ENCODE assay signal across 21 cellular contexts in genomic region chr14:64737391-64738305, GRCh38. TPM values are rescaled to one million over a fixed set of nuclear protein-coding genes. Genes with fewer than 3 reads are reported as not detected.
DNase-seq lines count a peak whose midpoint lies in the region; ATAC-seq, FAIRE-seq and TF ChIP-seq lines count a peak whose summit lies in the region.
"Had no signal": no experiment of that assay in that cellular context is flagged by ENCODE, and none has a peak within 500 bp of the region (broad histone marks: within the 10 kb centered on the region; RNA-seq: fewer than 3 reads in every experiment).

No MANE protein-coding gene starts in this region.

- H3K4me1 Mint-ChIP-seq in stimulated activated memory B cell treated with anti-CD40 and anti-IgM and Interleukin-4, amounts not matched to agents 10 μg/mL and 1 μg/mL and 100 μg/mL, for 72 hours = no peaks in the 10 kb centered on the region
- H3K4me1 Mint-ChIP-seq in type B pancreatic cell (ENCODE audit: unreplicated experiment) = peaks cover 18% of the 10 kb centered on the region
- H3K4me1 Mint-ChIP-seq: memory B cell had no signal

- H3K4me3 ChIP-seq in ascending aorta (no peak overlapping the region), kidney (ENCODE audit: low read length in 2 of 2) (peak overlapping the region in 1 of 2 donors; percentile 21)
- H3K4me3 ChIP-seq: SJSA1 had no signal

- no peak overlapping the region for H3K4me3 Mint-ChIP-seq in stimulated activated memory B cell treated with anti-CD40 and anti-IgM and Interleukin-4, amounts not matched to agents 10 μg/mL and 1 μg/mL and 100 μg/mL, for 72 hours
- no peak overlapping the region for H3K4me3 Mint-ChIP-seq in type B pancreatic cell
- H3K4me3 Mint-ChIP-seq: activated naive CD8-positive, alpha-beta T cell treated with anti-CD3 and anti-CD28 coated beads, Interleukin-2, amount 10 ng/mL, durations not matched to agents 7 days and 5 days; brain; CD4-positive, alpha-beta memory T cell; memory B cell; nephron had no signal

- no peaks in the 10 kb centered on the region for H3K9me3 Mint-ChIP-seq in stimulated activated memory B cell treated with anti-CD40 and anti-IgM and Interleukin-4, amounts not matched to agents 10 μg/mL and 1 μg/mL and 100 μg/mL, for 72 hours
- no peaks in the 10 kb centered on the region for H3K9me3 Mint-ChIP-seq in type B pancreatic cell
- H3K9me3 Mint-ChIP-seq: activated naive CD8-positive, alpha-beta T cell treated with anti-CD3 and anti-CD28 coated beads, Interleukin-2, amount 10 ng/mL, durations not matched to agents 7 days and 5 days; activated T-helper 2 cell treated with anti-CD3 and anti-CD28 coated beads, Interferon-gamma antibody, Interleukin-2, Interleukin-4, amounts not matched to agents 10 μg/mL and 5 μg/mL and 100 μg/mL, durations not matched to agents 14 hours and 24 hours and 36 hours; brain; CD4-positive, alpha-beta memory T cell; memory B cell; nephron had no signal

- ATAC-seq in stimulated activated memory B cell treated with anti-CD40 and anti-IgM and Interleukin-4, amounts not matched to agents 10 μg/mL and 1 μg/mL and 100 μg/mL, for 72 hours = peak; percentile 12
- ATAC-seq in GM21360 (IDR thresholded peaks at IDR 0.05; ENCODE audit: unreplicated experiment) = no peak

- FAIRE-seq in kidney (lab: Jason Lieb, UNC) (no peak), D721Med (lab: Jason Lieb, UNC) (no peak)
- FAIRE-seq: small intestine had no signal

- TF ChIP-seq CTCF in ascending aorta (IDR thresholded peaks at IDR 0.05) (no peak), kidney (IDR thresholded peaks at IDR 0.05; ENCODE audit: borderline replicate concordance, extremely low read depth, insufficient read depth) (no peak), type B pancreatic cell (conservative IDR thresholded peaks at IDR 0.05) (no peak), D721Med (IDR thresholded peaks at IDR 0.05; ENCODE audit: insufficient read depth, missing control alignments) (no peak)

- no peaks in the 10 kb centered on the region for H3K27me3 ChIP-seq in ascending aorta
- H3K27me3 ChIP-seq: SJSA1 had no signal

- H3K36me3 Mint-ChIP-seq in stimulated activated memory B cell treated with anti-CD40 and anti-IgM and Interleukin-4, amounts not matched to agents 10 μg/mL and 1 μg/mL and 100 μg/mL, for 72 hours = no peaks in the 10 kb centered on the region
- H3K36me3 Mint-ChIP-seq in type B pancreatic cell = peaks cover 26% of the 10 kb centered on the region
- H3K36me3 Mint-ChIP-seq: activated naive CD8-positive, alpha-beta T cell treated with anti-CD3 and anti-CD28 coated beads, Interleukin-2, amount 10 ng/mL, durations not matched to agents 7 days and 5 days; memory B cell had no signal

- no peaks in the 10 kb centered on the region for H3K9me3 ChIP-seq in ascending aorta
- H3K9me3 ChIP-seq in kidney (ENCODE audit: control insufficient read depth in 1 of 2, low read length in 2 of 2) = no peaks in the 10 kb centered on the region
- H3K9me3 ChIP-seq: SJSA1 had no signal

- H3K4me1 ChIP-seq in ascending aorta (peaks cover 4 to 7% of the 10 kb centered on the region in 2 donors), kidney (ENCODE audit: control insufficient read depth in 1 of 2, insufficient read depth in 1 of 2, low read depth in 1 of 2, low read length in 2 of 2) (peaks cover 17 to 19% of the 10 kb centered on the region in 2 donors)
- H3K4me1 ChIP-seq: SJSA1 had no signal

- peak overlapping the region; percentile 9 to 11 for H3K27ac ChIP-seq in ascending aorta
- peak overlapping the region; percentile 87 to 90 for H3K27ac ChIP-seq in kidney (ENCODE audit: low read depth in 2 of 2, low read length in 2 of 2)
- H3K27ac ChIP-seq: SJSA1 had no signal

- H3K36me3 ChIP-seq in ascending aorta = peaks cover 47 to 66% of the 10 kb centered on the region in 2 donors
- H3K36me3 ChIP-seq in kidney (ENCODE audit: control insufficient read depth in 1 of 2, insufficient read depth in 2 of 2, low read length in 2 of 2) = peaks cover 27 to 39% of the 10 kb centered on the region in 2 donors

- no peak overlapping the region for H3K27ac Mint-ChIP-seq in stimulated activated memory B cell treated with anti-CD40 and anti-IgM and Interleukin-4, amounts not matched to agents 10 μg/mL and 1 μg/mL and 100 μg/mL, for 72 hours
- no peak overlapping the region for H3K27ac Mint-ChIP-seq in type B pancreatic cell
- H3K27ac Mint-ChIP-seq: activated naive CD8-positive, alpha-beta T cell treated with anti-CD3 and anti-CD28 coated beads, Interleukin-2, amount 10 ng/mL, durations not matched to agents 7 days and 5 days; activated T-helper 2 cell treated with anti-CD3 and anti-CD28 coated beads, Interferon-gamma antibody, Interleukin-2, Interleukin-4, amounts not matched to agents 10 μg/mL and 5 μg/mL and 100 μg/mL, durations not matched to agents 14 hours and 24 hours and 36 hours; brain; memory B cell; progenitor cell of endocrine pancreas had no signal

- intact Hi-C loops in ascending aorta (cut with DNase I) (no loop called here), kidney (cut with DNase I) (no loop called here)

- no peaks in the 10 kb centered on the region for H3K27me3 Mint-ChIP-seq in stimulated activated memory B cell treated with anti-CD40 and anti-IgM and Interleukin-4, amounts not matched to agents 10 μg/mL and 1 μg/mL and 100 μg/mL, for 72 hours
- H3K27me3 Mint-ChIP-seq in type B pancreatic cell = no peaks in the 10 kb centered on the region
- H3K27me3 Mint-ChIP-seq: brain; CD4-positive, alpha-beta memory T cell; memory B cell; progenitor cell of endocrine pancreas had no signal

- H3K9ac ChIP-seq in kidney (ENCODE audit: low read length in 2 of 2) = peak overlapping the region in 1 of 2 donors; percentile 37

- DNase-seq in C1 segment of cervical spinal cord (lab: John Stamatoyannopoulos, UW) (peak in 8 of 14 donors; percentile 28 to 58 (median 40)), ascending aorta (ENCODE audit: low spot score in 2 of 2) (no peak), kidney (peak; percentile 64), type B pancreatic cell (ENCODE audit: extremely low spot score, unreplicated experiment) (no peak), D721Med (ENCODE audit: insufficient read length, low spot score) (no peak), kidney glomerular epithelial cell (lab: John Stamatoyannopoulos, UW) (no peak)
- DNase-seq: activated CD4-positive, alpha-beta T cell treated with anti-CD3 and anti-CD28 coated beads for 48 hours; activated naive CD8-positive, alpha-beta T cell treated with anti-CD3 and anti-CD28 coated beads, Interleukin-2, amount 10 ng/mL, durations not matched to agents 7 days and 5 days; Kasumi-1; NCI-H1105; stimulated activated CD4-positive, alpha-beta T cell treated with anti-CD3 and anti-CD28 coated beads, Interleukin-4, amount 100 ng/mL, for 24 hours had no signal

RNA-seq across cellular contexts. Expression of gene PLEKHG3, which starts 33.4 kb away (rescaled TPM):
- total RNA-seq in ascending aorta = 134 TPM
- 127 TPM for total RNA-seq in kidney
- 51.9 TPM for polyA plus RNA-seq in kidney (ENCODE audit: insufficient read depth, low read depth, low replicate concordance)
- 64.7 and 83.9 TPM in 2 replicates for total RNA-seq in type B pancreatic cell (ENCODE audit: low replicate concordance)

Comparison
In these comparisons a context has a peak if more than half of its experiments do, and no peak if none do; other contexts are left out.
1. DNase-seq: peak in C1 segment of cervical spinal cord (8 of 14) and kidney (single experiment); none in ascending aorta (0 of 2), type B pancreatic cell (single experiment), D721Med (single experiment) and kidney glomerular epithelial cell (single experiment).